ENCODE assay signal across 8 cellular contexts in genomic region chr12:10214131-10214876, GRCh38. TPM values are rescaled to one million over a fixed set of nuclear protein-coding genes. Genes with fewer than 3 reads are reported as not detected.
DNase-seq lines count a peak whose midpoint lies in the region; ATAC-seq and TF ChIP-seq lines count a peak whose summit lies in the region.

No MANE protein-coding gene starts in this region.

- no peak for TF ChIP-seq CTCF in activated B cell treated with CpG ODN at 0.5 μM for 24 hours (IDR thresholded peaks at IDR 0.05)

- ATAC-seq in activated B cell treated with CpG ODN at 0.5 μM for 24 hours (ENCODE audit: low read depth) (no peak), right cardiac atrium (no peak), GM21529 (IDR thresholded peaks at IDR 0.05; ENCODE audit: unreplicated experiment) (no peak)

- no peaks in the 10 kb centered on the region for H3K36me3 Mint-ChIP-seq in activated naive CD4-positive, alpha-beta T cell treated with anti-CD3 and anti-CD28 coated beads for 36 hours (ENCODE audit: low read depth)
- H3K36me3 Mint-ChIP-seq in activated B cell treated with CpG ODN at 0.5 μM for 24 hours (ENCODE audit: low read depth), result no peaks in the 10 kb centered on the region

- no peaks in the 10 kb centered on the region for H3K27me3 ChIP-seq in right cardiac atrium (ENCODE audit: control insufficient read depth, insufficient read depth)

- H3K4me1 ChIP-seq in right cardiac atrium (ENCODE audit: control insufficient read depth, insufficient read depth, low read length), result peaks cover 3% of the 10 kb centered on the region

- peak overlapping the region; percentile 89 for H3K4me3 Mint-ChIP-seq in activated naive CD4-positive, alpha-beta T cell treated with anti-CD3 and anti-CD28 coated beads for 36 hours
- H3K4me3 Mint-ChIP-seq in activated B cell treated with CpG ODN at 0.5 μM for 24 hours, result peak overlapping the region; percentile 91

- H3K9me3 Mint-ChIP-seq in activated naive CD4-positive, alpha-beta T cell treated with anti-CD3 and anti-CD28 coated beads for 36 hours, result no peaks in the 10 kb centered on the region
- no peaks in the 10 kb centered on the region for H3K9me3 Mint-ChIP-seq in activated B cell treated with CpG ODN at 0.5 μM for 24 hours

- DNase-seq in activated naive CD4-positive, alpha-beta T cell treated with anti-CD3 and anti-CD28 coated beads for 36 hours, result no peak
- DNase-seq in activated naive CD4-positive, alpha-beta T cell treated with anti-CD3 and anti-CD28 coated beads, Interleukin-2, amount 50 U/mL, for 16 hours, result no peak
- no peak for DNase-seq in activated B cell treated with CpG ODN at 0.5 μM for 24 hours
- DNase-seq in right cardiac atrium, result no peak
- no peak for DNase-seq in skeletal muscle cell (ENCODE audit: low read depth)
- no peak for DNase-seq in stimulated activated CD4-positive, alpha-beta T cell treated with anti-CD3 and anti-CD28 coated beads, Interleukin-15, amount 100 ng/mL, for 24 hours
- no peak for DNase-seq in globus pallidus (ENCODE audit: low spot score)

- H3K9me3 ChIP-seq in right cardiac atrium (ENCODE audit: control insufficient read depth, low read length), result no peaks in the 10 kb centered on the region

- CTCF ChIA-PET in activated naive CD4-positive, alpha-beta T cell treated with anti-CD3 and anti-CD28 coated beads for 36 hours (lab: Charles Lee), result interaction anchor here (0.8 to 2.6 kb wide), 5 partner anchors 21 to 108 kb away, joined by 3 to 12 read pairs (median 3); no protein-coding TSS in a partner anchor
- CTCF ChIA-PET in activated B cell treated with CpG ODN at 0.5 μM for 24 hours (lab: Charles Lee), result interaction anchor here (1.4 kb wide), 1 partner anchor 21 kb away, joined by 4 read pairs; no protein-coding TSS in a partner anchor

- peak overlapping the region; percentile 100 for H3K27ac ChIP-seq in right cardiac atrium (ENCODE audit: low read length)

- peak overlapping the region; percentile 92 for H3K4me3 ChIP-seq in right cardiac atrium (ENCODE audit: low read length)
- H3K4me3 ChIP-seq in skeletal muscle cell (ENCODE audit: low read depth, low read length), result peak overlapping the region; percentile 84

- no peaks in the 10 kb centered on the region for H3K27me3 Mint-ChIP-seq in activated naive CD4-positive, alpha-beta T cell treated with anti-CD3 and anti-CD28 coated beads for 36 hours (ENCODE audit: low read depth)
- H3K27me3 Mint-ChIP-seq in activated B cell treated with CpG ODN at 0.5 μM for 24 hours, result peaks cover 17% of the 10 kb centered on the region

- peaks cover 25% of the 10 kb centered on the region for H3K4me1 Mint-ChIP-seq in activated naive CD4-positive, alpha-beta T cell treated with anti-CD3 and anti-CD28 coated beads for 36 hours (ENCODE audit: low read depth)
- peaks cover 17% of the 10 kb centered on the region for H3K4me1 Mint-ChIP-seq in activated B cell treated with CpG ODN at 0.5 μM for 24 hours

- peak overlapping the region; percentile 30 for H3K27ac Mint-ChIP-seq in activated naive CD4-positive, alpha-beta T cell treated with anti-CD3 and anti-CD28 coated beads for 36 hours
- no peak overlapping the region for H3K27ac Mint-ChIP-seq in activated B cell treated with CpG ODN at 0.5 μM for 24 hours

- WGBS in right cardiac atrium, result 12% methylated on average over 10 of the region's 10 CpGs

- intact Hi-C loops in activated naive CD4-positive, alpha-beta T cell treated with anti-CD3 and anti-CD28 coated beads for 36 hours (cut with micrococcal nuclease), result loop anchor here (10.0 kb wide), 1 partner anchor 550 kb away; the partner anchor contains the start of gene CLEC2D
- intact Hi-C loops in activated B cell treated with CpG ODN at 0.5 μM for 24 hours (cut with micrococcal nuclease), result loop anchor here (5.0 to 10.0 kb wide), 2 partner anchors 462 to 960 kb away; partner anchors contain the start of gene SMIM10L1
- intact Hi-C loops in right cardiac atrium (cut with DNase I), result loop anchor here in 1 of 4 donors (10.0 kb wide), 1 partner anchor 60 kb away; no protein-coding TSS in a partner anchor

- POLR2A ChIA-PET in activated B cell treated with CpG ODN at 0.5 μM for 24 hours (lab: Charles Lee), result interaction anchor here (0.7 kb wide), 1 partner anchor 86 kb away, joined by 6 read pairs; no protein-coding TSS in a partner anchor

RNA-seq across cellular contexts. Expression of gene GABARAPL1, which starts 1.6 kb away (rescaled TPM):
- 1 to 10 TPM; 3.3 to 4.9 TPM for total RNA-seq in activated naive CD4-positive, alpha-beta T cell treated with anti-CD3 and anti-CD28 coated beads for 36 hours
- total RNA-seq in activated B cell treated with CpG ODN at 0.5 μM for 24 hours (2.1 and 2.5 TPM in 2 replicates), right cardiac atrium (100 to 1,000 TPM; 212 to 302 (median 279) TPM)
- 208 TPM for polyA plus RNA-seq in right cardiac atrium

RNA-seq across cellular contexts. Expression of gene TMEM52B, which starts 35.5 kb away (rescaled TPM):
- total RNA-seq in activated naive CD4-positive, alpha-beta T cell treated with anti-CD3 and anti-CD28 coated beads for 36 hours, result not detected
- not detected in 2 replicates for total RNA-seq in activated B cell treated with CpG ODN at 0.5 μM for 24 hours
- not detected for total RNA-seq in right cardiac atrium
- 0.07 TPM for polyA plus RNA-seq in right cardiac atrium

RNA-seq across cellular contexts. Expression of gene OLR1, which starts 42.4 kb away (rescaled TPM):
- not detected for total RNA-seq in activated naive CD4-positive, alpha-beta T cell treated with anti-CD3 and anti-CD28 coated beads for 36 hours
- total RNA-seq in activated B cell treated with CpG ODN at 0.5 μM for 24 hours (0.12 TPM in 1 of 2 replicates, not detected in the other), right cardiac atrium (under 1 TPM; 0.60 to 0.81 (median 0.75) TPM)
- polyA plus RNA-seq in right cardiac atrium, result 0.27 TPM

Comparison
In these comparisons a context has a peak if more than half of its experiments do, and no peak if none do; other contexts are left out.
1. RNA of gene GABARAPL1, which starts 1.6 kb away (total RNA-seq): 212 to 302 TPM in right cardiac atrium; 3.3 to 4.9 TPM in activated naive CD4-positive, alpha-beta T cell treated with anti-CD3 and anti-CD28 coated beads for 36 hours and 2.1 to 2.5 TPM in activated B cell treated with CpG ODN at 0.5 μM for 24 hours; every median in the first group is over 10 times any median in the second.